In the genomic region with DNA sequence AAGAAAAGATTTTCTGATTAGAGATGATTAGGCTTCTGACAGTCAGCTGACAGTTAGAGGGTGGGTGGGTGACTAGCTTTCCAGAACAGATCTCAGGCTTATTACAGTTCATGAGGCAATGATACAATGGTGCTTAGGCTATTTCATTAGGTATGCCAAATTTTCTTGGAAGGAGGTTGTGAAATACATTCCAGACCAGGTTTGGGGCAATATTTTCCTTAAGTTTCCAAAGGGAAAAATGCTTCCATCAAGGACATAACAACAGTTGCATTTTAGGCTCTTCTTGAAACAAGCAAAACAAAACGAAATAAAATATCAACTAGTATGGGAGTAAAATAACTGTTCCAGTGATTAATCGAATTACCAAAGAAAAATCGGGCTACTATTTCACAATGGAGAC, we compare ENCODE assay signal across 18 cellular contexts. TPM values are rescaled to one million over a fixed set of nuclear protein-coding genes. Genes with fewer than 3 reads are reported as not detected.
"Had no signal": no experiment of that assay in that cellular context is flagged by ENCODE, and none has a peak within 500 bp of the region (broad histone marks: within the 10 kb centered on the region; RNA-seq: fewer than 3 reads in every experiment).

No MANE protein-coding gene starts in this region.

- H3K9me3 ChIP-seq: MG63, SK-N-SH had no signal

- H3K27me3 ChIP-seq: MG63 had no signal

- H3K4me3 ChIP-seq: MG63 had no signal

- H3K36me3 ChIP-seq: MG63 had no signal

- H3K27ac ChIP-seq: RWPE1 had no signal

- H3K4me2 ChIP-seq: SK-N-SH had no signal

- H3K9ac ChIP-seq: SK-N-SH had no signal

- ATAC-seq: Panc1, PC-3 had no signal

- DNase-seq: KBM-7, MG63, NCI-H1092 treated with DMSO at 0.1 percent for 48 hours, NCI-H1436, NCI-H187, NCI-H2029, NCI-H2081 treated with DMSO at 0.1 percent for 48 hours, NCI-H2171, NCI-H226, NCI-H510A, NCI-H526, PC-3, SHP77, SK-N-SH had no signal

RNA-seq across cellular contexts. Expression of a gene that starts 59.3 kb away (rescaled TPM):
- total RNA-seq: HT-29, LHCN-M2, PC-3 had no signal
